In the genomic region with DNA sequence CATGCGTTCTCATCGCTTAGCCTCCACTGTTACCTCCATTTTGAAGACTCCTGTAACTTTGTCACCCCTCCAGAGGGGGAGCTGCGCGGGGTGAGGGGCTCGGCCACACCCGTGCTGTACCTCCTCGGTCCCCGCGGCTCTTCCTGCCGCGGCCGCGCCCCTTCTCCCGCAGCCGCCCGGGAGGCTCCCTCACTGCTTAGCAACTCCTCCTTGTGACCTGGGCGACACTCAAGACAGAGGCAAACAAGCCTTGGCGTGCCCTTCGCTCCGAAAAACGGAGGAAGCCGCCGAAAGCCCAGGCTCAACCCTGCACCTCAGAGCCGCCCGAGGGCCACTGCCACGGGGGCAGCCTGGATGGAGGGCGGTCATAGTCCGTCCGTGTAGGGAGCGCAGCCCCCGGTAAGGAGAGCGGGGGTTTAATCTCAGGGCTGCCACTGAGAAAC, we compare ENCODE assay signal across 15 cellular contexts.
DNase-seq lines count a peak whose midpoint lies in the region; ATAC-seq, FAIRE-seq and TF ChIP-seq lines count a peak whose summit lies in the region.
"Had no signal": no experiment of that assay in that cellular context is flagged by ENCODE, and none has a peak within 500 bp of the region (broad histone marks: within the 10 kb centered on the region; RNA-seq: fewer than 3 reads in every experiment).

No MANE protein-coding gene starts in this region.

- CTCF ChIA-PET in MCF 10A (lab: Yijun Ruan, JAX): interaction anchor here (1.2 kb wide), 1 partner anchor 89 kb away, joined by 3 read pairs; no protein-coding TSS in a partner anchor

- H3K27ac Mint-ChIP-seq in MCF 10A (ENCODE audit: low read depth, unreplicated experiment): peak overlapping the region; percentile 52

- H3K9me3 ChIP-seq in ES-I3 (ENCODE audit: control insufficient read depth, insufficient read depth, low read length) (no peaks in the 10 kb centered on the region), iPS-15b (ENCODE audit: control insufficient read depth, insufficient read depth, low read length) (no peaks in the 10 kb centered on the region), pancreas (no peaks in the 10 kb centered on the region), osteoblast (ENCODE audit: low read depth, low read length) (no peaks in the 10 kb centered on the region)

- no peaks in the 10 kb centered on the region for H4K20me1 ChIP-seq in osteoblast (ENCODE audit: insufficient read depth, low read length)

- DNase-seq in MCF 10A (ENCODE audit: unreplicated experiment) (no peak), pancreas (peak in 1 of 6 donors; percentile 60), NCI-H1092 (lab: John Stamatoyannopoulos, UW) (no peak), DMS53 (lab: John Stamatoyannopoulos, UW) (no peak), osteoblast (ENCODE audit: insufficient read length, low spot score, missing footprints) (no peak)
- DNase-seq: AML-193, DMS153, KG1, NCI-H1417 treated with DMSO at 0.1 percent for 48 hours had no signal

- H3K4me1 ChIP-seq in ES-I3 (ENCODE audit: insufficient read depth, low read length): peaks cover 6% of the 10 kb centered on the region; the same call in 1 of the 2 replicates
- H3K4me1 ChIP-seq in iPS-15b (ENCODE audit: control insufficient read depth, insufficient read depth, low read length): no peaks in the 10 kb centered on the region
- no peaks in the 10 kb centered on the region for H3K4me1 ChIP-seq in pancreas
- no peaks in the 10 kb centered on the region for H3K4me1 ChIP-seq in osteoblast (ENCODE audit: insufficient read depth, low read length)

- no peak for FAIRE-seq in pancreas (lab: Jason Lieb, UNC)

- H3K27me3 ChIP-seq in iPS-15b (ENCODE audit: control insufficient read depth, insufficient read depth, low read length) (peaks cover 31% of the 10 kb centered on the region), pancreas (no peaks in the 10 kb centered on the region), osteoblast (ENCODE audit: insufficient read depth, low read length) (peaks cover 26% of the 10 kb centered on the region)

- no peaks in the 10 kb centered on the region for H3K27me3 Mint-ChIP-seq in MCF 10A (ENCODE audit: insufficient read depth, unreplicated experiment)

- H3K79me2 ChIP-seq in osteoblast (ENCODE audit: insufficient read depth, low read length): no peaks in the 10 kb centered on the region

- H3K9ac ChIP-seq in ES-I3 (ENCODE audit: low read depth, low read length) (peak overlapping the region; percentile 57), iPS-15b (ENCODE audit: low read depth, low read length) (no peak overlapping the region)

- 49% methylated on average over 31 to 32 of the region's 32 CpGs for WGBS in pancreas, 2 donors

- intact Hi-C loops in MCF 10A (cut with micrococcal nuclease): no loop called here
- intact Hi-C loops in pancreas (cut with DNase I): no loop called here

- POLR2A ChIA-PET in MCF 10A (lab: Yijun Ruan, JAX): interaction anchor here (0.9 to 4.0 kb wide), 3 partner anchors 13 to 494 kb away, joined by 3 to 12 read pairs (median 4); no protein-coding TSS in a partner anchor

- H3K36me3 ChIP-seq in ES-I3 (ENCODE audit: insufficient read depth, low read length) (no peaks in the 10 kb centered on the region), iPS-15b (ENCODE audit: control insufficient read depth, insufficient read depth, low read length) (no peaks in the 10 kb centered on the region), pancreas (no peaks in the 10 kb centered on the region), osteoblast (ENCODE audit: insufficient read depth, low read length) (no peaks in the 10 kb centered on the region)
- H3K36me3 ChIP-seq: cardiac muscle cell had no signal

- H2AFZ ChIP-seq in osteoblast (ENCODE audit: low read length): no peak overlapping the region

- peaks cover 44% of the 10 kb centered on the region for H3K4me1 Mint-ChIP-seq in MCF 10A (ENCODE audit: insufficient read depth, unreplicated experiment)

- H3K9me3 Mint-ChIP-seq in MCF 10A (ENCODE audit: unreplicated experiment): no peaks in the 10 kb centered on the region
- H3K9me3 Mint-ChIP-seq: neural crest cell had no signal

- H3K36me3 Mint-ChIP-seq in MCF 10A (ENCODE audit: insufficient read depth, unreplicated experiment): no peaks in the 10 kb centered on the region

- no peak for TF ChIP-seq CTCF in MCF 10A (IDR thresholded peaks at IDR 0.05; ENCODE audit: unreplicated experiment)
- no peak for TF ChIP-seq CTCF in pancreas (IDR thresholded peaks at IDR 0.05)
- no peak for TF ChIP-seq CTCF in osteoblast (IDR thresholded peaks at IDR 0.05; ENCODE audit: extremely low read depth, low read depth, low read length)

- no peak overlapping the region for H3K4me3 Mint-ChIP-seq in MCF 10A (ENCODE audit: unreplicated experiment)
- H3K4me3 Mint-ChIP-seq: neural crest cell had no signal

- H3K4me3 ChIP-seq in iPS-15b (ENCODE audit: low read depth, low read length) (peak overlapping the region; percentile 53), pancreas (no peak overlapping the region), osteoblast (ENCODE audit: insufficient read depth, low read length) (no peak overlapping the region)
- H3K4me3 ChIP-seq: cardiac muscle cell had no signal

- no TSS peak for BruUV-seq in MCF 10A (replicated peaks; lab: Mats Ljungman, UMichigan)

- no peak overlapping the region for H3K4me2 ChIP-seq in osteoblast (ENCODE audit: insufficient read depth, low read length)

- peak in 3 of 4 donors; percentile 46 to 71 (median 68) for ATAC-seq in pancreas
- ATAC-seq in HG03108 (IDR thresholded peaks at IDR 0.05; ENCODE audit: unreplicated experiment): no peak

- no peak overlapping the region for H3K27ac ChIP-seq in pancreas
- no peak overlapping the region for H3K27ac ChIP-seq in osteoblast (ENCODE audit: low read depth, low read length)
- H3K27ac ChIP-seq: cardiac muscle cell, VCaP had no signal
